ENCODE assay signal across 1 cellular context in the genomic region with DNA sequence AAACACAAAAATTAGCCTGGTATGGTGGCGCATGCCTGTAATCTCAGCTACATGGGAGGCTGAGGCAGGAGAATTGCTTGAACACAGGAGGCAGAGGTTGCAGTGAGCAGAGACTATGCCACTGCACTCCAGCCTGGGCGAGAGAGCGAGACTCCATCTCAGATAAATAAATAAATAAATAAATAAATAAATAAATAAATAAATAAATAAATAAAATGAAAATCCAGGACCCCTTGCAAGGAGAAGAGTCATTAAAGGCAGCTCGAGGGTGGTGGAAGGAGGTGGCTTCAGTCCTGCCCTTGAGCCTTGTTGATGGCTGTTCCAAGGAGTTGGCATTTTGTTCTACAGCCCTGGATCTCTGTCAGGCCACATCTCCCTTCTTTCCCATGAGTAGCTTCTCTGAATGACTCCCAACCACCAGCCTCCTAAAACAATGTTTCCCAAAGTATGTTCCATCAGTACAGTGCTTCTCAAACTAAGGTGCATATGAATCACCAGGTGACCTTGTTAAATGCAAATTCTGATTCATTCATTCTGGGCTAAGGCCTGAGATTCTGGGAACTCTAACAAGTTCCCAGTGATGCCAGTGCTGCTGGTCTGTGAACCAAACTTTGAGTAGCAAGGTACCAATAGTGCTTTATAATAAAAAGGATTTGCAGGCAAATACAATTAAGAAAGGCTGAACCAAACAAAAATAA.
TF ChIP-seq lines count a peak whose summit lies in the region.

No MANE protein-coding gene starts in this region.

TF ChIP-seq in SK-N-SH, 30 proteins besides CTCF, POLR2A, EP300 and RAD21 (continued from another document):
- TF ChIP-seq, protein P1, sequence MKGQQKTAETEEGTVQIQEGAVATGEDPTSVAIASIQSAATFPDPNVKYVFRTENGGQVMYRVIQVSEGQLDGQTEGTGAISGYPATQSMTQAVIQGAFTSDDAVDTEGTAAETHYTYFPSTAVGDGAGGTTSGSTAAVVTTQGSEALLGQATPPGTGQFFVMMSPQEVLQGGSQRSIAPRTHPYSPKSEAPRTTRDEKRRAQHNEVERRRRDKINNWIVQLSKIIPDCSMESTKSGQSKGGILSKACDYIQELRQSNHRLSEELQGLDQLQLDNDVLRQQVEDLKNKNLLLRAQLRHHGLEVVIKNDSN (IDR thresholded peaks at IDR 0.05; ENCODE audit: borderline replicate concordance, low read depth): no peak
- TF ChIP-seq CHD2 (IDR thresholded peaks at IDR 0.05; ENCODE audit: low read length, partially characterized antibody): no peak
